ENCODE assay signal across 26 cellular contexts in the genomic region with DNA sequence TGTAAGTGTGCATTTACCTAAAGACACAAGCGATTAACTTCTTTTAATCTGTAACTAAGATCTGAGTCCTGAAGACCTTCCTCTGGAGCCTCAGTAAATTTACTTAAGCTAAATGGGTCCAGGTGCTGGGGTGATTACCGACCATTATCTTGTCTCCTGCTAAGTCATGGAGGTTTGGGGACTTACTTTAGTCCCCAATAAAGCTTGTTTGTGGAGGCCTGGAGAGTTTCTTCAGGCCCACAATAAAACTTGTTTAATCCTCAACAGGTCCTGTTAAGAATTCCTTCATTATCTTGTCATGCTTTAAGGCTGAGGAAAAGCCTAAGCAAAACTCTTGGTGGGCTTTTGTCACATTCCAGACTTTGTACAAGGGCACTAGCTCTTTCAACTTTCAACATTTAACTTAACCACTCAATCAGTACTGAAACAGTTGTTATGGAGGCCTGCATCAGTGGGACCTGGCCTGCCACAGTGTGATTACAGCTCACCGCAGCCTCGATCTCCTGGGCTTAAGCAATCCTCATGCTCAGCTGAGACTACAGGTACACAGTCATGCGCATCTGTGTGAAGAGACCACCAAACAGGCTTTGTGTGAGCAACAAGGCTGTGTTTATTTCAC.
"Had no signal": no experiment of that assay in that cellular context is flagged by ENCODE, and none has a peak within 500 bp of the region (broad histone marks: within the 10 kb centered on the region; RNA-seq: fewer than 3 reads in every experiment).

No MANE protein-coding gene starts in this region.

- H3K4me3 ChIP-seq: heart left ventricle, left lung, lung, pancreas, psoas muscle, sigmoid colon, suprapubic skin, tibial nerve had no signal

- H3K9me3 ChIP-seq: heart left ventricle, left lung, pancreas, psoas muscle, sigmoid colon, suprapubic skin, tibial nerve had no signal

- H3K27me3 ChIP-seq: brain microvascular endothelial cell, heart left ventricle, left lung, sigmoid colon, suprapubic skin, tibial nerve had no signal

- H3K9me3 Mint-ChIP-seq: activated T-helper 1 cell treated with anti-CD3 and anti-CD28 coated beads, Interleukin-12 subunit alpha, Interleukin-12 subunit beta, Interleukin-2, Interleukin-4 antibody, amounts not matched to agents 30 ng/mL and 10 ng/mL and 1 ng/mL, durations not matched to agents 14 hours and 24 hours and 36 hours; effector memory CD8-positive, alpha-beta T cell; T-helper 2 cell treated with Interferon-gamma antibody and Interleukin-4, amounts not matched to agents 5 μg/mL and 100 μg/mL, for 36 hours had no signal

- H3K4me3 Mint-ChIP-seq: activated T-helper 1 cell treated with anti-CD3 and anti-CD28 coated beads, Interleukin-12 subunit alpha, Interleukin-12 subunit beta, Interleukin-2, Interleukin-4 antibody, amounts not matched to agents 30 ng/mL and 10 ng/mL and 1 ng/mL, durations not matched to agents 14 hours and 24 hours and 36 hours; effector memory CD8-positive, alpha-beta T cell; nephron; T-helper 2 cell treated with Interferon-gamma antibody and Interleukin-4, amounts not matched to agents 5 μg/mL and 100 μg/mL, for 36 hours had no signal

- H3K27ac Mint-ChIP-seq: activated T-helper 1 cell treated with anti-CD3 and anti-CD28 coated beads, Interleukin-12 subunit alpha, Interleukin-12 subunit beta, Interleukin-2, Interleukin-4 antibody, amounts not matched to agents 30 ng/mL and 10 ng/mL and 1 ng/mL, durations not matched to agents 14 hours and 24 hours and 36 hours; effector memory CD8-positive, alpha-beta T cell; nephron; T-helper 2 cell treated with Interferon-gamma antibody and Interleukin-4, amounts not matched to agents 5 μg/mL and 100 μg/mL, for 36 hours had no signal

- DNase-seq: activated CD4-positive, alpha-beta T cell treated with anti-CD3 and anti-CD28 coated beads for 4 hours; activated CD4-positive, alpha-beta T cell treated with anti-CD3 and anti-CD28 coated beads, Interleukin-2, amount 50 U/mL, for 48 hours; activated CD8-positive, alpha-beta memory T cell treated with anti-CD3 and anti-CD28 coated beads for 24 hours; activated gamma-delta T cell treated with Interleukin-2 at 50 U/mL for 16 hours; activated naive CD4-positive, alpha-beta T cell treated with anti-CD3 and anti-CD28 coated beads, Interleukin-2, amount 50 U/mL, for 16 hours; activated T-cell treated with anti-CD3 and anti-CD28 coated beads, Interleukin-2, amount 50 U/mL, for 1 hour; amniotic stem cell; brain microvascular endothelial cell; cortex of kidney; effector memory CD8-positive, alpha-beta T cell; foreskin fibroblast; heart left ventricle; left lung; pancreas; psoas muscle; sigmoid colon; small intestine; stimulated activated CD4-positive, alpha-beta T cell treated with anti-CD3 and anti-CD28 coated beads, Interleukin-1b, Interleukin-23, amount 100 ng/mL, for 48 hours; stimulated activated naive CD4-positive, alpha-beta T cell; T-helper 1 cell had no signal

- H3K27ac ChIP-seq: brain microvascular endothelial cell, heart left ventricle, left lung, pancreas, psoas muscle, sigmoid colon, suprapubic skin, tibial nerve had no signal

- H3K4me1 ChIP-seq: left lung, pancreas, psoas muscle, sigmoid colon, suprapubic skin, tibial nerve had no signal

- H3K36me3 ChIP-seq: brain microvascular endothelial cell, heart left ventricle, left lung, pancreas, sigmoid colon, suprapubic skin, tibial nerve had no signal

- H3K4me1 Mint-ChIP-seq: nephron had no signal

- ATAC-seq: effector memory CD8-positive, alpha-beta T cell; left lung; psoas muscle had no signal
